34 cellular contexts compared by ENCODE assay signal in the genomic region with DNA sequence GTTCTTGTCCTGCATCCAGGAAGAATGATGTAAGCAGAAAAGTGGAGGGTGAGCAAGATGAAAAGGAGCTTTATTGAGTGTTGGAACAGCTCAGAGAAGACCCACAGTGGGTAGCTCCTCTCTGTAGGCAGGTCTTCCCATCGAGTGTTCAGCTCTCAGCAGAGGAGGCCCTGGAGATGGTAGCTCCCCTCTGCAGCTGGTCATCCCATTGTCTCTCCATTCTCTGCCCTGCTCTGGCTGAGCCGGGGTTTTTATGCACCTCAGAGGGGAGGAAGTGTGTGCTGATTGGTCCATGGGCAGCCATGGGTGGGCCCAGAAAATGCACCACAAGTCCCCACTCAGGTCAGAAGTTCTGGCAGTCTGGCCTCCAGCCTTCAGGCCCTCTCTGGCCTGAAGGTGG.
"Had no signal": no experiment of that assay in that cellular context is flagged by ENCODE, and none has a peak within 500 bp of the region (broad histone marks: within the 10 kb centered on the region; RNA-seq: fewer than 3 reads in every experiment).

No MANE protein-coding gene starts in this region.

- H3K36me3 Mint-ChIP-seq: activated CD4-positive, alpha-beta memory T cell treated with anti-CD3 and anti-CD28 coated beads for 36 hours; activated CD8-positive, alpha-beta memory T cell treated with anti-CD3 and anti-CD28 coated beads, Interleukin-2, amount 10 ng/mL, durations not matched to agents 7 days and 5 days; activated naive CD4-positive, alpha-beta T cell treated with anti-CD3 and anti-CD28 coated beads, Interleukin-2, amount 50 U/mL, for 72 hours; activated naive CD8-positive, alpha-beta T cell treated with anti-CD3 and anti-CD28 coated beads for 36 hours had no signal

- ATAC-seq: activated CD8-positive, alpha-beta memory T cell treated with anti-CD3 and anti-CD28 coated beads, Interleukin-2, amount 10 ng/mL, durations not matched to agents 7 days and 5 days; activated CD8-positive, alpha-beta T cell treated with anti-CD3 and anti-CD28 coated beads for 36 hours; activated naive CD4-positive, alpha-beta T cell treated with anti-CD3 and anti-CD28 coated beads, Interleukin-2, amount 50 U/mL, for 72 hours; activated T-cell treated with anti-CD3 and anti-CD28 coated beads, Interleukin-2, amount 50 U/mL, for 4 hours; activated T-cell treated with anti-CD3 and anti-CD28 coated beads, Interleukin-2, amount 50 U/mL, for 72 hours; activated T-helper 17 cell treated with anti-CD3 and anti-CD28 coated beads, Interleukin-2, amount 50 U/mL, for 72 hours; body of pancreas had no signal

- H3K9me3 ChIP-seq: adrenal gland, body of pancreas, breast epithelium had no signal

- H3K4me3 ChIP-seq: adrenal gland, body of pancreas, breast epithelium had no signal

- H3K9me3 Mint-ChIP-seq: activated B cell treated with CpG ODN at 0.5 μM for 24 hours; activated CD4-positive, alpha-beta memory T cell treated with anti-CD3 and anti-CD28 coated beads for 36 hours; activated CD8-positive, alpha-beta T cell treated with anti-CD3 and anti-CD28 coated beads for 36 hours; activated naive CD4-positive, alpha-beta T cell treated with anti-CD3 and anti-CD28 coated beads for 36 hours; activated naive CD4-positive, alpha-beta T cell treated with anti-CD3 and anti-CD28 coated beads, Interleukin-2, amount 50 U/mL, for 72 hours; activated naive CD8-positive, alpha-beta T cell treated with anti-CD3 and anti-CD28 coated beads for 36 hours; activated T-cell treated with anti-CD3 and anti-CD28 coated beads, Interleukin-2, amount 50 U/mL, for 4 hours; activated T-cell treated with anti-CD3 and anti-CD28 coated beads, Interleukin-2, amount 50 U/mL, for 72 hours; activated T-helper 1 cell treated with anti-CD3 and anti-CD28 coated beads, Interleukin-12 subunit alpha, Interleukin-12 subunit beta, Interleukin-2, Interleukin-4 antibody, amounts not matched to agents 30 ng/mL and 10 ng/mL and 1 ng/mL, durations not matched to agents 14 hours and 24 hours and 36 hours; activated T-helper 17 cell treated with anti-CD3 and anti-CD28 coated beads, Interleukin-2, amount 50 U/mL, for 72 hours; T-helper 1 cell treated with Interleukin-12 subunit alpha and Interleukin-12 subunit beta and Interleukin-4 antibody, amounts not matched to agents 30 μg/mL and 1 μg/mL, for 36 hours; T-helper 2 cell treated with Interferon-gamma antibody and Interleukin-4, amounts not matched to agents 5 μg/mL and 100 μg/mL, for 36 hours had no signal

- H3K4me1 ChIP-seq: adrenal gland, body of pancreas, breast epithelium had no signal

- H3K27me3 ChIP-seq: adrenal gland, body of pancreas, brain microvascular endothelial cell had no signal

- H3K36me3 ChIP-seq: adrenal gland, brain microvascular endothelial cell, breast epithelium had no signal

- H3K4me1 Mint-ChIP-seq: activated B cell treated with CpG ODN at 0.5 μM for 24 hours; activated CD8-positive, alpha-beta memory T cell treated with anti-CD3 and anti-CD28 coated beads, Interleukin-2, amount 10 ng/mL, durations not matched to agents 7 days and 5 days; activated naive CD8-positive, alpha-beta T cell treated with anti-CD3 and anti-CD28 coated beads for 36 hours; activated T-helper 17 cell treated with anti-CD3 and anti-CD28 coated beads, Interleukin-2, amount 50 U/mL, for 72 hours had no signal

- H3K4me3 Mint-ChIP-seq: activated B cell treated with CpG ODN at 0.5 μM for 24 hours; activated CD4-positive, alpha-beta memory T cell treated with anti-CD3 and anti-CD28 coated beads for 36 hours; activated CD8-positive, alpha-beta memory T cell treated with anti-CD3 and anti-CD28 coated beads, Interleukin-2, amount 10 ng/mL, durations not matched to agents 7 days and 5 days; activated CD8-positive, alpha-beta T cell treated with anti-CD3 and anti-CD28 coated beads for 36 hours; activated naive CD4-positive, alpha-beta T cell treated with anti-CD3 and anti-CD28 coated beads for 36 hours; activated naive CD8-positive, alpha-beta T cell treated with anti-CD3 and anti-CD28 coated beads for 36 hours; activated T-cell treated with anti-CD3 and anti-CD28 coated beads, Interleukin-2, amount 50 U/mL, for 4 hours; activated T-cell treated with anti-CD3 and anti-CD28 coated beads, Interleukin-2, amount 50 U/mL, for 72 hours; activated T-helper 1 cell treated with anti-CD3 and anti-CD28 coated beads, Interleukin-12 subunit alpha, Interleukin-12 subunit beta, Interleukin-2, Interleukin-4 antibody, amounts not matched to agents 30 ng/mL and 10 ng/mL and 1 ng/mL, durations not matched to agents 14 hours and 24 hours and 36 hours; activated T-helper 17 cell treated with anti-CD3 and anti-CD28 coated beads, Interleukin-2, amount 50 U/mL, for 72 hours; T-helper 1 cell treated with Interleukin-12 subunit alpha and Interleukin-12 subunit beta and Interleukin-4 antibody, amounts not matched to agents 30 μg/mL and 1 μg/mL, for 36 hours; T-helper 2 cell treated with Interferon-gamma antibody and Interleukin-4, amounts not matched to agents 5 μg/mL and 100 μg/mL, for 36 hours had no signal

- H3K27ac ChIP-seq: adrenal gland, body of pancreas, brain microvascular endothelial cell, breast epithelium, VCaP had no signal

- H3K27ac Mint-ChIP-seq: activated B cell treated with CpG ODN at 0.5 μM for 24 hours; activated CD4-positive, alpha-beta memory T cell treated with anti-CD3 and anti-CD28 coated beads for 36 hours; activated CD8-positive, alpha-beta memory T cell treated with anti-CD3 and anti-CD28 coated beads, Interleukin-2, amount 10 ng/mL, durations not matched to agents 7 days and 5 days; activated CD8-positive, alpha-beta T cell treated with anti-CD3 and anti-CD28 coated beads for 36 hours; activated naive CD4-positive, alpha-beta T cell treated with anti-CD3 and anti-CD28 coated beads for 36 hours; activated naive CD8-positive, alpha-beta T cell treated with anti-CD3 and anti-CD28 coated beads for 36 hours; activated T-cell treated with anti-CD3 and anti-CD28 coated beads, Interleukin-2, amount 50 U/mL, for 72 hours; activated T-helper 1 cell treated with anti-CD3 and anti-CD28 coated beads, Interleukin-12 subunit alpha, Interleukin-12 subunit beta, Interleukin-2, Interleukin-4 antibody, amounts not matched to agents 30 ng/mL and 10 ng/mL and 1 ng/mL, durations not matched to agents 14 hours and 24 hours and 36 hours; activated T-helper 17 cell treated with anti-CD3 and anti-CD28 coated beads, Interleukin-2, amount 50 U/mL, for 72 hours; T-helper 1 cell treated with Interleukin-12 subunit alpha and Interleukin-12 subunit beta and Interleukin-4 antibody, amounts not matched to agents 30 μg/mL and 1 μg/mL, for 36 hours; T-helper 2 cell treated with Interferon-gamma antibody and Interleukin-4, amounts not matched to agents 5 μg/mL and 100 μg/mL, for 36 hours had no signal

- DNase-seq: activated B cell treated with CpG ODN at 0.5 μM for 24 hours; activated CD4-positive, alpha-beta memory T cell treated with anti-CD3 and anti-CD28 coated beads for 36 hours; activated CD4-positive, alpha-beta T cell treated with anti-CD3 and anti-CD28 coated beads for 4 hours; activated CD4-positive, alpha-beta T cell treated with anti-CD3 and anti-CD28 coated beads, Interleukin-2, amount 50 U/mL, for 1 hour; activated CD4-positive, alpha-beta T cell treated with anti-CD3 and anti-CD28 coated beads, Interleukin-2, amount 50 U/mL, for 4 hours; activated CD4-positive, CD25-positive, alpha-beta regulatory T cell treated with anti-CD3 and anti-CD28 coated beads, Interleukin-2, amount 50 U/mL, for 72 hours; activated CD8-positive, alpha-beta memory T cell treated with anti-CD3 and anti-CD28 coated beads, Interleukin-2, amount 10 ng/mL, durations not matched to agents 7 days and 5 days; activated CD8-positive, alpha-beta T cell treated with anti-CD3 and anti-CD28 coated beads for 36 hours; activated effector memory CD4-positive, alpha-beta T cell treated with anti-CD3 and anti-CD28 coated beads, Interleukin-2, amount 50 U/mL, for 16 hours; activated gamma-delta T cell treated with Interleukin-2 at 50 U/mL for 16 hours; activated naive CD4-positive, alpha-beta T cell; activated naive CD4-positive, alpha-beta T cell treated with anti-CD3 and anti-CD28 coated beads for 36 hours; activated naive CD4-positive, alpha-beta T cell treated with anti-CD3 and anti-CD28 coated beads, Interleukin-2, amount 50 U/mL, for 16 hours; activated naive CD8-positive, alpha-beta T cell treated with anti-CD3 and anti-CD28 coated beads for 36 hours; activated T-cell treated with anti-CD3 and anti-CD28 coated beads for 4 hours; activated T-cell treated with anti-CD3 and anti-CD28 coated beads, Interleukin-2, amount 50 U/mL, for 1 hour; activated T-cell treated with anti-CD3 and anti-CD28 coated beads, Interleukin-2, amount 50 U/mL, for 4 hours; activated T-cell treated with anti-CD3 and anti-CD28 coated beads, Interleukin-2, amount 50 U/mL, for 72 hours; adrenal gland; amniotic stem cell; aorta; body of pancreas; brain microvascular endothelial cell; central memory CD4-positive, alpha-beta T cell; T-helper 1 cell; T-helper 2 cell; T-helper 9 cell had no signal

- H3K27me3 Mint-ChIP-seq: activated CD8-positive, alpha-beta memory T cell treated with anti-CD3 and anti-CD28 coated beads, Interleukin-2, amount 10 ng/mL, durations not matched to agents 7 days and 5 days; activated CD8-positive, alpha-beta T cell treated with anti-CD3 and anti-CD28 coated beads for 36 hours had no signal
